ENCODE assay signal across 8 cellular contexts in genomic region chr17:29292071-29292991, GRCh38. TPM values are rescaled to one million over a fixed set of nuclear protein-coding genes. Genes with fewer than 3 reads are reported as not detected.
DNase-seq lines count a peak whose midpoint lies in the region; ATAC-seq and TF ChIP-seq lines count a peak whose summit lies in the region.

No MANE protein-coding gene starts in this region.

- POLR2A ChIA-PET in CD4-positive, alpha-beta T cell (lab: Charles Lee), result interaction anchor here (0.6 to 2.0 kb wide), 17 partner anchors 9 to 1185 kb away, joined by 3 to 10 read pairs (median 4); partner anchors contain the start of genes GOSR1, PHF12 and PROCA1
- POLR2A ChIA-PET in RWPE1 (lab: Yijun Ruan, JAX; ENCODE audit: low non-redundant PET), result interaction anchor here (0.6 to 0.7 kb wide), 7 partner anchors 16 to 264 kb away, joined by 3 to 15 read pairs (median 6); no protein-coding TSS in a partner anchor

- H3K27me3 ChIP-seq in CD4-positive, alpha-beta T cell (ENCODE audit: control insufficient read depth, insufficient read depth, low read length), result no peaks in the 10 kb centered on the region
- H3K27me3 ChIP-seq in testis, result no peaks in the 10 kb centered on the region

- H3K4me3 ChIP-seq in testis, result peak overlapping the region; percentile 72 to 94

- H3K27ac ChIP-seq in CD4-positive, alpha-beta T cell (ENCODE audit: low read depth, low read length), result peak overlapping the region; percentile 92
- H3K27ac ChIP-seq in RWPE1 (peak overlapping the region; percentile 98), testis (peak overlapping the region; percentile 97 to 99)

- no peaks in the 10 kb centered on the region for H3K27me3 Mint-ChIP-seq in CD4-positive, alpha-beta T cell
- H3K27me3 Mint-ChIP-seq in glutamatergic neuron (ENCODE audit: unreplicated experiment), result peaks cover 10% of the 10 kb centered on the region
- H3K27me3 Mint-ChIP-seq in osteocyte (ENCODE audit: unreplicated experiment), result no peaks in the 10 kb centered on the region

- H3K27ac Mint-ChIP-seq in CD4-positive, alpha-beta T cell, result peak overlapping the region; percentile 96
- peak overlapping the region; percentile 89 to 97 for H3K27ac Mint-ChIP-seq in activated naive CD4-positive, alpha-beta T cell treated with anti-CD3 and anti-CD28 coated beads, Interleukin-2, amount 50 U/mL, for 72 hours
- H3K27ac Mint-ChIP-seq in glutamatergic neuron (ENCODE audit: unreplicated experiment) (peak overlapping the region; percentile 93), osteocyte (ENCODE audit: unreplicated experiment) (peak overlapping the region; percentile 100)

- WGBS in testis, 2 donors, result 1 to 2% methylated on average over 18 to 51 of the region's 77 CpGs

- peaks cover 61% of the 10 kb centered on the region for H3K4me1 Mint-ChIP-seq in CD4-positive, alpha-beta T cell (ENCODE audit: low read depth)
- peaks cover 22% of the 10 kb centered on the region for H3K4me1 Mint-ChIP-seq in glutamatergic neuron (ENCODE audit: low read depth, unreplicated experiment)
- peaks cover 51% of the 10 kb centered on the region for H3K4me1 Mint-ChIP-seq in osteocyte (ENCODE audit: unreplicated experiment)

- H3K36me3 Mint-ChIP-seq in CD4-positive, alpha-beta T cell (ENCODE audit: low read depth), result peaks cover 59% of the 10 kb centered on the region
- peaks cover 32 to 47% of the 10 kb centered on the region in 2 donors for H3K36me3 Mint-ChIP-seq in activated naive CD4-positive, alpha-beta T cell treated with anti-CD3 and anti-CD28 coated beads, Interleukin-2, amount 50 U/mL, for 72 hours
- H3K36me3 Mint-ChIP-seq in glutamatergic neuron (ENCODE audit: unreplicated experiment), result no peaks in the 10 kb centered on the region
- H3K36me3 Mint-ChIP-seq in osteocyte (ENCODE audit: unreplicated experiment), result peaks cover 11% of the 10 kb centered on the region

- H3K9me3 ChIP-seq in CD4-positive, alpha-beta T cell (ENCODE audit: control insufficient read depth, low read length), result no peaks in the 10 kb centered on the region
- H3K9me3 ChIP-seq in testis, result no peaks in the 10 kb centered on the region

- CTCF ChIA-PET in CD4-positive, alpha-beta T cell (lab: Charles Lee), result interaction anchor here (0.7 to 2.9 kb wide), 5 partner anchors 14 to 143 kb away, joined by 3 to 17 read pairs (median 8); partner anchors contain the start of gene MYO18A
- CTCF ChIA-PET in RWPE1 (lab: Yijun Ruan, JAX), result interaction anchor here (0.6 to 3.1 kb wide), 6 partner anchors 27 to 479 kb away, joined by 3 to 22 read pairs (median 3); no protein-coding TSS in a partner anchor

- peaks cover 24% of the 10 kb centered on the region for H3K4me1 ChIP-seq in testis

- no peak for TF ChIP-seq POLR2A in testis (IDR thresholded peaks at IDR 0.05)

- no peak for ATAC-seq in CD4-positive, alpha-beta T cell (ENCODE audit: poor library complexity)
- peak; percentile 8 for ATAC-seq in HG03045 (IDR thresholded peaks at IDR 0.05; ENCODE audit: unreplicated experiment)
- ATAC-seq in activated naive CD4-positive, alpha-beta T cell treated with anti-CD3 and anti-CD28 coated beads, Interleukin-2, amount 50 U/mL, for 72 hours, result peak; percentile 0 to 4
- no peak for ATAC-seq in GM19455 (IDR thresholded peaks at IDR 0.05; ENCODE audit: unreplicated experiment)

- H3K36me3 ChIP-seq in testis (ENCODE audit: low read depth, missing control alignments), result no peaks in the 10 kb centered on the region

- intact Hi-C loops in CD4-positive, alpha-beta T cell (cut with DNase I, micrococcal nuclease), result loop anchor here in 1 of 2 experiments (2.0 to 5.0 kb wide), 3 partner anchors 16 to 340 kb away; partner anchors contain the start of gene PHF12
- intact Hi-C loops in testis (cut with DNase I; ENCODE audit: low total_unique reads), result loop anchor here (10.0 kb wide), 1 partner anchor 148 kb away; no protein-coding TSS in a partner anchor

- no peaks in the 10 kb centered on the region for H3K9me3 Mint-ChIP-seq in CD4-positive, alpha-beta T cell
- no peaks in the 10 kb centered on the region for H3K9me3 Mint-ChIP-seq in activated naive CD4-positive, alpha-beta T cell treated with anti-CD3 and anti-CD28 coated beads, Interleukin-2, amount 50 U/mL, for 72 hours
- H3K9me3 Mint-ChIP-seq in glutamatergic neuron (ENCODE audit: unreplicated experiment), result peaks cover 17% of the 10 kb centered on the region
- H3K9me3 Mint-ChIP-seq in osteocyte (ENCODE audit: unreplicated experiment), result no peaks in the 10 kb centered on the region

- DNase-seq in CD4-positive, alpha-beta T cell, result peak; percentile 26 to 57 (median 42)
- DNase-seq in RWPE1 (ENCODE audit: low spot score) (peak; percentile 47), glutamatergic neuron (peak; percentile 48), osteocyte (ENCODE audit: extremely low spot score, unreplicated experiment) (peak; percentile 85), testis (peak; percentile 79)
- peak; percentile 36 to 68 for DNase-seq in activated naive CD4-positive, alpha-beta T cell treated with anti-CD3 and anti-CD28 coated beads, Interleukin-2, amount 50 U/mL, for 72 hours (ENCODE audit: low spot score in 2 of 2)

- no peak for TF ChIP-seq CTCF in CD4-positive, alpha-beta T cell (IDR thresholded peaks at IDR 0.05)
- no peak for TF ChIP-seq CTCF in RWPE1 (conservative IDR thresholded peaks at IDR 0.05; ENCODE audit: low read depth)
- no peak for TF ChIP-seq CTCF in glutamatergic neuron (IDR thresholded peaks at IDR 0.05; ENCODE audit: partially characterized antibody, unreplicated experiment)
- TF ChIP-seq CTCF in osteocyte (IDR thresholded peaks at IDR 0.05), result no peak
- no peak for TF ChIP-seq CTCF in testis (IDR thresholded peaks at IDR 0.05)

- H3K4me3 Mint-ChIP-seq in CD4-positive, alpha-beta T cell, result peak overlapping the region; percentile 99
- peak overlapping the region; percentile 100 for H3K4me3 Mint-ChIP-seq in glutamatergic neuron (ENCODE audit: unreplicated experiment)
- H3K4me3 Mint-ChIP-seq in osteocyte (ENCODE audit: unreplicated experiment), result peak overlapping the region; percentile 100

RNA-seq across cellular contexts. Expression of gene NUFIP2, which starts 1.6 kb away (rescaled TPM):
- 10 to 100 TPM; 78.4 to 82.2 TPM for total RNA-seq in CD4-positive, alpha-beta T cell
- 100 to 1,000 TPM in 1 of 2 donors, 10 to 100 TPM in 1; 63.6 to 113 TPM for total RNA-seq in activated naive CD4-positive, alpha-beta T cell treated with anti-CD3 and anti-CD28 coated beads, Interleukin-2, amount 50 U/mL, for 72 hours
- total RNA-seq in glutamatergic neuron (ENCODE audit: unreplicated experiment) (51.0 TPM), osteocyte (46.8 and 48.0 TPM in 2 replicates), testis (10 to 100 TPM; 33.6 to 39.0 TPM)
- polyA plus RNA-seq in testis (ENCODE audit: insufficient read depth, low read depth, low replicate concordance), result 24.6 TPM

RNA-seq across cellular contexts. Expression of gene CRYBA1, which starts 45.7 kb away (rescaled TPM):
- total RNA-seq in CD4-positive, alpha-beta T cell, result not detected
- total RNA-seq in activated naive CD4-positive, alpha-beta T cell treated with anti-CD3 and anti-CD28 coated beads, Interleukin-2, amount 50 U/mL, for 72 hours, result not detected
- total RNA-seq in glutamatergic neuron (ENCODE audit: unreplicated experiment), result 2.7 TPM
- total RNA-seq in osteocyte, result not detected in 2 replicates
- total RNA-seq in testis, result not detected
- not detected for polyA plus RNA-seq in testis (ENCODE audit: insufficient read depth, low read depth, low replicate concordance)

Comparison
In these comparisons a context has a peak if more than half of its experiments do, and no peak if none do; other contexts are left out.
1. ATAC-seq: peak in HG03045 (single experiment) and activated naive CD4-positive, alpha-beta T cell treated with anti-CD3 and anti-CD28 coated beads, Interleukin-2, amount 50 U/mL, for 72 hours (2 of 2); none in CD4-positive, alpha-beta T cell (single experiment) and GM19455 (single experiment).
2. Peak in every context shown above with its lines, with median percentiles within 50 percentile points of each other: DNase-seq, H3K27ac ChIP-seq, H3K27ac Mint-ChIP-seq and H3K4me3 Mint-ChIP-seq.